8 cellular contexts compared by ENCODE assay signal in the genomic region with DNA sequence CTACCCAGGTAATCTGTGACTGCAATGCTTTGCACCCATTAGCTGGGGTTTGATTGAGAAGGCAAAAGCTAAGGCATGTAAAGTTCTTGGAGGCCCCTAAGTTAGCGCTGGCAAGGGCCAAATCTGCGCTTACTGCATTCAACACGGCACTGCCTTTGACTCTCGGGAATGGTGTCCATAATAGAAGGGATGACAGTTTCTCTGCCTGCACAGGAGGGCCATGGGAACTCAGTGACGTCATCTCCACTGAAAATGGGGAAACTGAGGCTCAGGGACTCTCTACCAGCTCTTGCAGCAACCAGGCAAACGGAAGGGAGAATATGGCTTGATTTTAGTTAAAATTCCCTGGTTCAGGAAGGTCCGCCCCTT. TPM values are rescaled to one million over a fixed set of nuclear protein-coding genes. Genes with fewer than 3 reads are reported as not detected.
DNase-seq lines count a peak whose midpoint lies in the region; ATAC-seq and TF ChIP-seq lines count a peak whose summit lies in the region.

No MANE protein-coding gene starts in this region.

- H3K79me2 ChIP-seq in neural cell (replicated peaks; ENCODE audit: insufficient read depth, low read length): no peaks in the 10 kb centered on the region

- H3K4me2 ChIP-seq in neural cell (ENCODE audit: low read length): peak overlapping the region; percentile 90

- H3K4me1 ChIP-seq in CD4-positive, CD25-positive, alpha-beta regulatory T cell (ENCODE audit: control insufficient read depth, insufficient read depth, low read length, poor library complexity, severe bottlenecking): peaks cover 17% of the 10 kb centered on the region

- no peaks in the 10 kb centered on the region for H3K36me3 ChIP-seq in CD4-positive, CD25-positive, alpha-beta regulatory T cell (ENCODE audit: control insufficient read depth, insufficient read depth, low read length)
- H3K36me3 ChIP-seq in MG63 (no peaks in the 10 kb centered on the region), neural cell (ENCODE audit: insufficient read depth, low read length) (no peaks in the 10 kb centered on the region)

- H3K27me3 ChIP-seq in CD4-positive, CD25-positive, alpha-beta regulatory T cell (ENCODE audit: control insufficient read depth, insufficient read depth, low read length): no peaks in the 10 kb centered on the region
- no peaks in the 10 kb centered on the region for H3K27me3 ChIP-seq in MG63
- H3K27me3 ChIP-seq in neural cell (ENCODE audit: insufficient read depth, low read depth, low read length): no peaks in the 10 kb centered on the region

- in situ Hi-C loops in KBM-7 (cut with MboI; ENCODE audit: low pct_unique_long_range_greater_than_20kb, low sequenced_read_pairs): no loop called here

- no peaks in the 10 kb centered on the region for H3K27me3 Mint-ChIP-seq in CD4-positive, CD25-positive, alpha-beta regulatory T cell
- no peaks in the 10 kb centered on the region for H3K27me3 Mint-ChIP-seq in effector memory CD8-positive, alpha-beta T cell

- H3K9me2 ChIP-seq in neural cell (ENCODE audit: insufficient read depth, low read length): no peaks in the 10 kb centered on the region

- H4K20me1 ChIP-seq in neural cell (ENCODE audit: insufficient read depth): no peaks in the 10 kb centered on the region

- peak overlapping the region; percentile 90 to 99 (median 95) for H3K4me3 Mint-ChIP-seq in CD4-positive, CD25-positive, alpha-beta regulatory T cell
- peak overlapping the region; percentile 89 to 91 for H3K4me3 Mint-ChIP-seq in effector memory CD8-positive, alpha-beta T cell

- H3K9me3 Mint-ChIP-seq in CD4-positive, CD25-positive, alpha-beta regulatory T cell: no peaks in the 10 kb centered on the region
- no peaks in the 10 kb centered on the region for H3K9me3 Mint-ChIP-seq in effector memory CD8-positive, alpha-beta T cell

- peak overlapping the region; percentile 80 for H3K9ac ChIP-seq in neural cell (ENCODE audit: low read length)

- no peak for TF ChIP-seq RAD21 in neural cell (conservative IDR thresholded peaks at IDR 0.05)

- H3K36me3 Mint-ChIP-seq in CD4-positive, CD25-positive, alpha-beta regulatory T cell: no peaks in the 10 kb centered on the region
- peaks cover 6% of the 10 kb centered on the region for H3K36me3 Mint-ChIP-seq in effector memory CD8-positive, alpha-beta T cell (ENCODE audit: insufficient read depth)

- H3K27ac Mint-ChIP-seq in CD4-positive, CD25-positive, alpha-beta regulatory T cell: peak overlapping the region; percentile 99 to 100 (median 99)
- peak overlapping the region; percentile 94 to 95 for H3K27ac Mint-ChIP-seq in effector memory CD8-positive, alpha-beta T cell

- no peaks in the 10 kb centered on the region for H3F3A ChIP-seq in neural cell (ENCODE audit: insufficient read depth, low read length, poor library complexity, severe bottlenecking)

- peaks cover 16 to 34% (median 26%) of the 10 kb centered on the region in 4 donors for H3K4me1 Mint-ChIP-seq in CD4-positive, CD25-positive, alpha-beta regulatory T cell
- peaks cover 25 to 27% of the 10 kb centered on the region in 2 donors for H3K4me1 Mint-ChIP-seq in effector memory CD8-positive, alpha-beta T cell (ENCODE audit: low read depth in 2 of 2)

- H2AFZ ChIP-seq in neural cell (ENCODE audit: low read depth, low read length): peak overlapping the region; percentile 35

- peak overlapping the region; percentile 94 for H3K27ac ChIP-seq in CD4-positive, CD25-positive, alpha-beta regulatory T cell (ENCODE audit: insufficient read depth, low read length, poor library complexity, severe bottlenecking)
- H3K27ac ChIP-seq in neural cell (ENCODE audit: low read length): peak overlapping the region; percentile 95

- no peak for ATAC-seq in CD4-positive, CD25-positive, alpha-beta regulatory T cell (ENCODE audit: low read depth in 2 of 2)
- no peak for ATAC-seq in effector memory CD8-positive, alpha-beta T cell (replicated peaks)

- no peaks in the 10 kb centered on the region for H3K9me3 ChIP-seq in CD4-positive, CD25-positive, alpha-beta regulatory T cell (ENCODE audit: control insufficient read depth in 2 of 2, low read length in 2 of 2)
- H3K9me3 ChIP-seq in MG63 (no peaks in the 10 kb centered on the region), neural cell (ENCODE audit: low read length) (no peaks in the 10 kb centered on the region)

- no peak for TF ChIP-seq EP300 in neural cell (conservative IDR thresholded peaks at IDR 0.05; ENCODE audit: poor library complexity, severe bottlenecking)

- no peak for TF ChIP-seq CTCF in neural cell (IDR thresholded peaks at IDR 0.05; ENCODE audit: poor library complexity, severe bottlenecking)

- no peak for DNase-seq in CD4-positive, CD25-positive, alpha-beta regulatory T cell
- DNase-seq in MG63 (no peak), A172 (ENCODE audit: low spot score) (no peak), KBM-7 (no peak), 8988T (no peak), NCI-H510A (lab: John Stamatoyannopoulos, UW) (no peak)
- no peak for DNase-seq in effector memory CD8-positive, alpha-beta T cell

- peak overlapping the region; percentile 81 for H3K4me3 ChIP-seq in CD4-positive, CD25-positive, alpha-beta regulatory T cell (ENCODE audit: low read depth, low read length)
- H3K4me3 ChIP-seq in MG63: peak overlapping the region; percentile 55
- H3K4me3 ChIP-seq in neural cell (ENCODE audit: low read length): peak overlapping the region; percentile 73

TF ChIP-seq in neural cell, 6 proteins besides CTCF, POLR2A, EP300 and RAD21:
- no peak for TF ChIP-seq POLR2AphosphoS5 (IDR thresholded peaks at IDR 0.05)
- TF ChIP-seq MXI1 (conservative IDR thresholded peaks at IDR 0.05; ENCODE audit: poor library complexity, severe bottlenecking): no peak
- no peak for TF ChIP-seq TAF1 (IDR thresholded peaks at IDR 0.05; ENCODE audit: low read depth)
- no peak for TF ChIP-seq EZH2 (IDR thresholded peaks at IDR 0.05; ENCODE audit: borderline replicate concordance, insufficient read depth, low read length, poor library complexity, severe bottlenecking)
- TF ChIP-seq SMC3 (conservative IDR thresholded peaks at IDR 0.05; ENCODE audit: poor library complexity): no peak
- TF ChIP-seq, protein P1, sequence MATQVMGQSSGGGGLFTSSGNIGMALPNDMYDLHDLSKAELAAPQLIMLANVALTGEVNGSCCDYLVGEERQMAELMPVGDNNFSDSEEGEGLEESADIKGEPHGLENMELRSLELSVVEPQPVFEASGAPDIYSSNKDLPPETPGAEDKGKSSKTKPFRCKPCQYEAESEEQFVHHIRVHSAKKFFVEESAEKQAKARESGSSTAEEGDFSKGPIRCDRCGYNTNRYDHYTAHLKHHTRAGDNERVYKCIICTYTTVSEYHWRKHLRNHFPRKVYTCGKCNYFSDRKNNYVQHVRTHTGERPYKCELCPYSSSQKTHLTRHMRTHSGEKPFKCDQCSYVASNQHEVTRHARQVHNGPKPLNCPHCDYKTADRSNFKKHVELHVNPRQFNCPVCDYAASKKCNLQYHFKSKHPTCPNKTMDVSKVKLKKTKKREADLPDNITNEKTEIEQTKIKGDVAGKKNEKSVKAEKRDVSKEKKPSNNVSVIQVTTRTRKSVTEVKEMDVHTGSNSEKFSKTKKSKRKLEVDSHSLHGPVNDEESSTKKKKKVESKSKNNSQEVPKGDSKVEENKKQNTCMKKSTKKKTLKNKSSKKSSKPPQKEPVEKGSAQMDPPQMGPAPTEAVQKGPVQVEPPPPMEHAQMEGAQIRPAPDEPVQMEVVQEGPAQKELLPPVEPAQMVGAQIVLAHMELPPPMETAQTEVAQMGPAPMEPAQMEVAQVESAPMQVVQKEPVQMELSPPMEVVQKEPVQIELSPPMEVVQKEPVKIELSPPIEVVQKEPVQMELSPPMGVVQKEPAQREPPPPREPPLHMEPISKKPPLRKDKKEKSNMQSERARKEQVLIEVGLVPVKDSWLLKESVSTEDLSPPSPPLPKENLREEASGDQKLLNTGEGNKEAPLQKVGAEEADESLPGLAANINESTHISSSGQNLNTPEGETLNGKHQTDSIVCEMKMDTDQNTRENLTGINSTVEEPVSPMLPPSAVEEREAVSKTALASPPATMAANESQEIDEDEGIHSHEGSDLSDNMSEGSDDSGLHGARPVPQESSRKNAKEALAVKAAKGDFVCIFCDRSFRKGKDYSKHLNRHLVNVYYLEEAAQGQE (IDR thresholded peaks at IDR 0.05; ENCODE audit: borderline replicate concordance): peak; percentile 3

RNA-seq across cellular contexts. Expression of a gene that starts 0.5 kb away (rescaled TPM):
- 4.4 TPM for total RNA-seq in CD4-positive, CD25-positive, alpha-beta regulatory T cell
- 1 to 10 TPM; 5.5 to 6.8 (median 6.1) TPM for polyA plus RNA-seq in CD4-positive, CD25-positive, alpha-beta regulatory T cell
- 1.2 and 9.7 TPM in 2 replicates for total RNA-seq in MG63 (2014; rRNA removed; shearing (Covaris generic); ENCODE audit: low replicate concordance)
- 2.3 and 6.7 TPM in 2 replicates for polyA plus RNA-seq in neural cell
- polyA minus RNA-seq in neural cell: 4.4 and 11.2 TPM in 2 replicates
- 9.9 and 18.7 TPM in 2 replicates for total RNA-seq in A172 (2014; rRNA removed; shearing (Covaris generic))

RNA-seq across cellular contexts. Expression of a gene that starts 8.5 kb away (rescaled TPM):
- total RNA-seq in CD4-positive, CD25-positive, alpha-beta regulatory T cell: 1.2 TPM
- polyA plus RNA-seq in CD4-positive, CD25-positive, alpha-beta regulatory T cell: under 1 TPM; 0.25 to 0.86 (median 0.59) TPM
- total RNA-seq in MG63 (2014; rRNA removed; shearing (Covaris generic); ENCODE audit: low replicate concordance): 0.13 TPM in 1 of 2 replicates, not detected in the other
- polyA plus RNA-seq in neural cell: 0.74 and 1.2 TPM in 2 replicates
- 1.2 and 1.3 TPM in 2 replicates for polyA minus RNA-seq in neural cell
- 0.17 and 0.53 TPM in 2 replicates for total RNA-seq in A172 (2014; rRNA removed; shearing (Covaris generic))

RNA-seq across cellular contexts. Expression of a gene that starts 13.7 kb away (rescaled TPM):
- total RNA-seq in CD4-positive, CD25-positive, alpha-beta regulatory T cell: 2.2 TPM
- polyA plus RNA-seq in CD4-positive, CD25-positive, alpha-beta regulatory T cell: 1 to 10 TPM in 2 of 4 donors, under 1 TPM in 2; 0.39 to 1.7 (median 1.0) TPM
- not detected in 2 replicates for total RNA-seq in MG63 (2014; rRNA removed; shearing (Covaris generic); ENCODE audit: low replicate concordance)
- polyA plus RNA-seq in neural cell: not detected in 2 replicates
- polyA minus RNA-seq in neural cell: 0.24 and 0.58 TPM in 2 replicates
- not detected in 2 replicates for total RNA-seq in A172 (2014; rRNA removed; shearing (Covaris generic))

RNA-seq across cellular contexts. Expression of a gene that starts 20.3 kb away (rescaled TPM):
- total RNA-seq in CD4-positive, CD25-positive, alpha-beta regulatory T cell: not detected
- under 1 TPM in 2 of 4 donors, not detected in 2; 0.09 to 0.13 TPM for polyA plus RNA-seq in CD4-positive, CD25-positive, alpha-beta regulatory T cell
- total RNA-seq in MG63 (2014; rRNA removed; shearing (Covaris generic); ENCODE audit: low replicate concordance): not detected in 2 replicates
- polyA plus RNA-seq in neural cell: not detected in 2 replicates
- not detected in 2 replicates for polyA minus RNA-seq in neural cell
- total RNA-seq in A172 (2014; rRNA removed; shearing (Covaris generic)): not detected in 2 replicates

RNA-seq across cellular contexts. Expression of a gene that starts 35.9 kb away (rescaled TPM):
- total RNA-seq in CD4-positive, CD25-positive, alpha-beta regulatory T cell: 8.2 TPM
- 1 to 10 TPM; 4.0 to 9.0 (median 5.1) TPM for polyA plus RNA-seq in CD4-positive, CD25-positive, alpha-beta regulatory T cell
- total RNA-seq in MG63 (2014; rRNA removed; shearing (Covaris generic); ENCODE audit: low replicate concordance): not detected in 2 replicates
- polyA plus RNA-seq in neural cell: 40.2 and 44.4 TPM in 2 replicates
- 72.6 and 90.3 TPM in 2 replicates for polyA minus RNA-seq in neural cell
- total RNA-seq in A172 (2014; rRNA removed; shearing (Covaris generic)): 6.4 and 8.2 TPM in 2 replicates
